ENCODE assay signal across 26 cellular contexts in the genomic region with DNA sequence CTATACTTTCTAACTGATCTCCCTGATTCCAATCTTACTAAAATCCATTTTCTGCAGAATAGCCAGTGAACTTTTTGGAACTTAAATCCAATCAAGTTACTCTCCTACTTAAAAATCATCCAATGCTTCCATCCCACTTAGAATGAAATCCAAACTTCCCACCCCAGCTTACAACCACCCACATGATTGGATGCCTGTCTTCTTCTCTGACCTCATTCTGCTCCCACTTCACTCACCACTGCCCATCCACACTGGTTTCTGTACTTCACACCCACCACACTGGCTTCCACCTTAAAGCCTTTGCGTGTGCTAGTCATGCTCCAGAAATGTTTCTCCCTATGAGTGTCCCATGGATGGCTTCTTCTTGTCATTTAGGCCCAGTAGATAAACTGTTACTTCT.
"Had no signal": no experiment of that assay in that cellular context is flagged by ENCODE, and none has a peak within 500 bp of the region (broad histone marks: within the 10 kb centered on the region; RNA-seq: fewer than 3 reads in every experiment).

No MANE protein-coding gene starts in this region.

- H2AFZ ChIP-seq: hepatocyte had no signal

- ATAC-seq: effector memory CD8-positive, alpha-beta T cell; esophagus mucosa; foreskin keratinocyte; gastrocnemius medialis; gastroesophageal sphincter; heart left ventricle; heart right ventricle had no signal

- H3K27ac Mint-ChIP-seq: dendritic cell treated with granulocyte-macrophage colony-stimulating factor and Interleukin-4, amounts not matched to agents 40 ng/mL and 50 ng/mL, for 4 days; effector memory CD8-positive, alpha-beta T cell; endodermal cell had no signal

- H3K9me3 ChIP-seq: colonic mucosa, esophagus muscularis mucosa, esophagus squamous epithelium, gastrocnemius medialis, gastroesophageal sphincter, heart left ventricle, heart right ventricle had no signal

- H3K27me3 Mint-ChIP-seq: dendritic cell treated with granulocyte-macrophage colony-stimulating factor and Interleukin-4, amounts not matched to agents 40 ng/mL and 50 ng/mL, for 4 days; effector memory CD8-positive, alpha-beta T cell had no signal

- H3K36me3 ChIP-seq: colonic mucosa, esophagus muscularis mucosa, esophagus squamous epithelium, gastrocnemius medialis, gastroesophageal sphincter, heart left ventricle, heart right ventricle had no signal

- H3K4me3 Mint-ChIP-seq: dendritic cell treated with granulocyte-macrophage colony-stimulating factor and Interleukin-4, amounts not matched to agents 40 ng/mL and 50 ng/mL, for 4 days; effector memory CD8-positive, alpha-beta T cell; endodermal cell had no signal

- H3K79me2 ChIP-seq: hepatocyte had no signal

- H3K27me3 ChIP-seq: colonic mucosa, dorsolateral prefrontal cortex, esophagus muscularis mucosa, esophagus squamous epithelium, foreskin keratinocyte, gastrocnemius medialis, gastroesophageal sphincter, heart left ventricle, heart right ventricle, hepatocyte had no signal

- H3K9me3 Mint-ChIP-seq: dendritic cell treated with granulocyte-macrophage colony-stimulating factor and Interleukin-4, amounts not matched to agents 40 ng/mL and 50 ng/mL, for 4 days; effector memory CD8-positive, alpha-beta T cell; endodermal cell had no signal

- H3K4me1 Mint-ChIP-seq: endodermal cell had no signal

- H3K4me2 ChIP-seq: hepatocyte had no signal

- H3K27ac ChIP-seq: colonic mucosa, coronary artery, dorsolateral prefrontal cortex, epithelial cell of prostate, esophagus muscularis mucosa, esophagus squamous epithelium, foreskin keratinocyte, gastrocnemius medialis, gastroesophageal sphincter, heart left ventricle, heart right ventricle, hepatocyte had no signal

- DNase-seq: colonic mucosa; cortex of kidney; dermis blood vessel endothelial cell; dorsolateral prefrontal cortex; effector CD4-positive, alpha-beta T cell; effector CD8-positive, alpha-beta T cell; effector memory CD4-positive, alpha-beta T cell; effector memory CD8-positive, alpha-beta T cell; endodermal cell; erythroblast; esophagus squamous epithelium; foreskin fibroblast; foreskin keratinocyte; foreskin melanocyte; gastrocnemius medialis; glutamatergic neuron; head of caudate nucleus; heart left ventricle; heart right ventricle had no signal

- H3K4me1 ChIP-seq: colonic mucosa, esophagus squamous epithelium, foreskin keratinocyte, gastrocnemius medialis, heart left ventricle, heart right ventricle had no signal

- H3K4me3 ChIP-seq: colonic mucosa, coronary artery, dorsolateral prefrontal cortex, esophagus muscularis mucosa, esophagus squamous epithelium, gastrocnemius medialis, gastroesophageal sphincter, heart left ventricle, heart right ventricle, hepatocyte had no signal
